Comparison of ENCODE assay signal across 20 cellular contexts in genomic region chr3:184258926-184259325, GRCh38. TPM values are rescaled to one million over a fixed set of nuclear protein-coding genes. Genes with fewer than 3 reads are reported as not detected.
DNase-seq lines count a peak whose midpoint lies in the region; ATAC-seq and TF ChIP-seq lines count a peak whose summit lies in the region.
"Had no signal": no experiment of that assay in that cellular context is flagged by ENCODE, and none has a peak within 500 bp of the region (broad histone marks: within the 10 kb centered on the region; RNA-seq: fewer than 3 reads in every experiment).

No MANE protein-coding gene starts in this region.

- no peak for TF ChIP-seq EP300 in neural cell (conservative IDR thresholded peaks at IDR 0.05; ENCODE audit: poor library complexity, severe bottlenecking)

- H3K4me3 ChIP-seq in neural cell (ENCODE audit: low read length) (peak overlapping the region; percentile 54), colonic mucosa (no peak overlapping the region)
- H3K4me3 ChIP-seq: SK-N-MC, tibial artery had no signal

- no peak overlapping the region for H2AFZ ChIP-seq in neural cell (ENCODE audit: low read depth, low read length)

- TF ChIP-seq RAD21 in neural cell (conservative IDR thresholded peaks at IDR 0.05) = no peak

- H3K4me1 ChIP-seq in colonic mucosa = peaks cover 3% of the 10 kb centered on the region

- H3K27me3 ChIP-seq in CD4-positive, alpha-beta T cell (ENCODE audit: control insufficient read depth, insufficient read depth, low read length) = peaks cover 26% of the 10 kb centered on the region
- H3K27me3 ChIP-seq in neural cell (ENCODE audit: insufficient read depth, low read depth, low read length) (peaks cover 47% of the 10 kb centered on the region), colonic mucosa (peaks cover 42% of the 10 kb centered on the region)

- no peak overlapping the region for H3K27ac Mint-ChIP-seq in CD4-positive, alpha-beta T cell
- H3K27ac Mint-ChIP-seq in chondrocyte (ENCODE audit: unreplicated experiment) = no peak overlapping the region
- H3K27ac Mint-ChIP-seq: activated T-cell treated with anti-CD3 and anti-CD28 coated beads, Interleukin-2, amount 50 U/mL, for 72 hours; dendritic cell treated with granulocyte-macrophage colony-stimulating factor and Interleukin-4, amounts not matched to agents 40 ng/mL and 50 ng/mL, for 4 days had no signal

- in situ Hi-C loops in G401 (cut with HindIII; ENCODE audit: low sequenced_read_pairs) = no loop called here

- H3K36me3 Mint-ChIP-seq in CD4-positive, alpha-beta T cell (ENCODE audit: low read depth) = no peaks in the 10 kb centered on the region
- peaks cover 9% of the 10 kb centered on the region for H3K36me3 Mint-ChIP-seq in chondrocyte (ENCODE audit: low read depth)

- no peak overlapping the region for H3K4me2 ChIP-seq in neural cell (ENCODE audit: low read length)

- no peak overlapping the region for H3K27ac ChIP-seq in CD4-positive, alpha-beta T cell (ENCODE audit: low read depth, low read length)
- H3K27ac ChIP-seq in neural cell (ENCODE audit: low read length) (no peak overlapping the region), colonic mucosa (no peak overlapping the region)
- H3K27ac ChIP-seq: heart right ventricle, psoas muscle, SK-N-MC, skin epidermis, tibial artery had no signal

- H3K27me3 Mint-ChIP-seq in CD4-positive, alpha-beta T cell = peaks cover 37% of the 10 kb centered on the region
- peaks cover 11% of the 10 kb centered on the region for H3K27me3 Mint-ChIP-seq in chondrocyte (ENCODE audit: low read depth)

- H3K9ac ChIP-seq in neural cell (ENCODE audit: low read length) (peak overlapping the region; percentile 22), colonic mucosa (ENCODE audit: low read depth in 2 of 2, low read length in 2 of 2) (no peak overlapping the region)

- no peaks in the 10 kb centered on the region for H4K20me1 ChIP-seq in neural cell (ENCODE audit: insufficient read depth)

- H3K36me3 ChIP-seq in neural cell (ENCODE audit: insufficient read depth, low read length) (no peaks in the 10 kb centered on the region), colonic mucosa (no peaks in the 10 kb centered on the region)
- H3K36me3 ChIP-seq: heart right ventricle had no signal

- no peaks in the 10 kb centered on the region for H3K79me2 ChIP-seq in neural cell (replicated peaks; ENCODE audit: insufficient read depth, low read length)

- no peak for DNase-seq in CD4-positive, alpha-beta T cell
- DNase-seq in G401 (ENCODE audit: low spot score) = peak; percentile 26
- peak; percentile 48 for DNase-seq in chondrocyte (ENCODE audit: low spot score)
- no peak for DNase-seq in NCI-H345 (lab: John Stamatoyannopoulos, UW)
- DNase-seq in colonic mucosa = no peak
- DNase-seq: activated CD4-positive, alpha-beta T cell treated with anti-CD3 and anti-CD28 coated beads for 1 hour; activated T-cell treated with anti-CD3 and anti-CD28 coated beads, Interleukin-2, amount 50 U/mL, for 72 hours; heart right ventricle; NCI-H2107; NCI-H510A treated with DMSO at 0.1 percent for 48 hours; psoas muscle; RPMI8226; tibial artery had no signal

- H3K4me3 Mint-ChIP-seq in CD4-positive, alpha-beta T cell = peak overlapping the region; percentile 67
- H3K4me3 Mint-ChIP-seq in chondrocyte (ENCODE audit: unreplicated experiment) = no peak overlapping the region
- H3K4me3 Mint-ChIP-seq: stimulated activated naive CD8-positive, alpha-beta T cell treated with anti-CD3 and anti-CD28 coated beads, Interleukin-15, Interleukin-2, amounts not matched to agents 100 ng/mL and 50 ng/mL, for 24 hours had no signal

- no peaks in the 10 kb centered on the region for H3K9me2 ChIP-seq in neural cell (ENCODE audit: insufficient read depth, low read length)

- no peaks in the 10 kb centered on the region for H3K9me3 ChIP-seq in CD4-positive, alpha-beta T cell (ENCODE audit: control insufficient read depth, low read length)
- no peaks in the 10 kb centered on the region for H3K9me3 ChIP-seq in neural cell (ENCODE audit: low read length)
- no peaks in the 10 kb centered on the region for H3K9me3 ChIP-seq in colonic mucosa
- H3K9me3 ChIP-seq: heart right ventricle, psoas muscle, tibial artery had no signal

- H3F3A ChIP-seq in neural cell (ENCODE audit: insufficient read depth, low read length, poor library complexity, severe bottlenecking) = no peaks in the 10 kb centered on the region

- CTCF ChIA-PET in CD4-positive, alpha-beta T cell (lab: Charles Lee) = no interaction called here

- peaks cover 17% of the 10 kb centered on the region for H3K4me1 Mint-ChIP-seq in CD4-positive, alpha-beta T cell (ENCODE audit: low read depth)
- H3K4me1 Mint-ChIP-seq in chondrocyte (ENCODE audit: low read depth) = peaks cover 21% of the 10 kb centered on the region

- H3K9me3 Mint-ChIP-seq in CD4-positive, alpha-beta T cell = no peaks in the 10 kb centered on the region
- H3K9me3 Mint-ChIP-seq in chondrocyte (ENCODE audit: low read depth) = no peaks in the 10 kb centered on the region
- H3K9me3 Mint-ChIP-seq: activated T-cell treated with anti-CD3 and anti-CD28 coated beads, Interleukin-2, amount 50 U/mL, for 72 hours; dendritic cell treated with granulocyte-macrophage colony-stimulating factor and Interleukin-4, amounts not matched to agents 40 ng/mL and 50 ng/mL, for 4 days; stimulated activated naive CD8-positive, alpha-beta T cell treated with anti-CD3 and anti-CD28 coated beads, Interleukin-15, Interleukin-2, amounts not matched to agents 100 ng/mL and 50 ng/mL, for 24 hours had no signal

- no peak for TF ChIP-seq CTCF in CD4-positive, alpha-beta T cell (IDR thresholded peaks at IDR 0.05)
- TF ChIP-seq CTCF in chondrocyte (IDR thresholded peaks at IDR 0.05) (no peak), neural cell (IDR thresholded peaks at IDR 0.05; ENCODE audit: poor library complexity, severe bottlenecking) (no peak), colonic mucosa (IDR thresholded peaks at IDR 0.05) (no peak)

- POLR2A ChIA-PET in CD4-positive, alpha-beta T cell (lab: Charles Lee) = no interaction called here

- ATAC-seq in CD4-positive, alpha-beta T cell (ENCODE audit: poor library complexity) = no peak
- no peak for ATAC-seq in HG02642 (IDR thresholded peaks at IDR 0.05; ENCODE audit: poor library complexity, unreplicated experiment)
- ATAC-seq: activated T-cell treated with anti-CD3 and anti-CD28 coated beads, Interleukin-2, amount 50 U/mL, for 72 hours had no signal

- intact Hi-C loops in CD4-positive, alpha-beta T cell (cut with DNase I, micrococcal nuclease) = no loop called here
- intact Hi-C loops in colonic mucosa (cut with DNase I) = no loop called here

TF ChIP-seq in neural cell, 6 proteins besides CTCF, POLR2A, EP300 and RAD21 (continues in another document):
- no peak for TF ChIP-seq TAF1 (IDR thresholded peaks at IDR 0.05; ENCODE audit: low read depth)
- no peak for TF ChIP-seq MXI1 (conservative IDR thresholded peaks at IDR 0.05; ENCODE audit: poor library complexity, severe bottlenecking)
- TF ChIP-seq POLR2AphosphoS5 (IDR thresholded peaks at IDR 0.05) = no peak
- TF ChIP-seq EZH2 (IDR thresholded peaks at IDR 0.05; ENCODE audit: borderline replicate concordance, insufficient read depth, low read length, poor library complexity, severe bottlenecking) = no peak

RNA-seq across cellular contexts. Expression of gene CAMK2N2, which starts 2.4 kb away (rescaled TPM):
- not detected for total RNA-seq in CD4-positive, alpha-beta T cell
- total RNA-seq in G401 (2014; rRNA removed; shearing (Covaris generic)) = 0.25 and 0.37 TPM in 2 replicates
- total RNA-seq in chondrocyte (3.2 to 5.3 TPM (median 3.9 TPM) in 3 replicates), colonic mucosa (under 1 TPM in 1 of 2 donors, not detected in 1; 0.19 TPM)
- polyA plus RNA-seq in neural cell = 2.8 and 5.7 TPM in 2 replicates
- polyA minus RNA-seq in neural cell = 5.2 and 5.8 TPM in 2 replicates
- total RNA-seq: lower leg skin, psoas muscle had no signal

RNA-seq across cellular contexts. Expression of gene EEF1AKMT4, which starts 9.5 kb away (rescaled TPM):
- not detected for total RNA-seq in CD4-positive, alpha-beta T cell
- total RNA-seq in G401 (2014; rRNA removed; shearing (Covaris generic)) = 18.8 and 23.3 TPM in 2 replicates
- total RNA-seq in chondrocyte = 4.3 to 5.0 TPM (median 4.4 TPM) in 3 replicates
- 1.6 and 1.8 TPM in 2 replicates for polyA plus RNA-seq in neural cell
- polyA minus RNA-seq in neural cell = 0.49 and 1.0 TPM in 2 replicates
- 10 to 100 TPM in 1 of 2 donors, 1 to 10 TPM in 1; 4.1 to 11.7 TPM for total RNA-seq in colonic mucosa

RNA-seq across cellular contexts. Expression of gene ALG3, which starts 10.2 kb away (rescaled TPM):
- total RNA-seq in CD4-positive, alpha-beta T cell = 10 to 100 TPM; 12.0 to 13.5 TPM
- 24.8 and 32.4 TPM in 2 replicates for total RNA-seq in G401 (2014; rRNA removed; shearing (Covaris generic))
- total RNA-seq in chondrocyte (33.3 to 43.7 TPM (median 36.8 TPM) in 3 replicates), colonic mucosa (10 to 100 TPM; 25.1 to 78.9 TPM)
- polyA plus RNA-seq in neural cell = 10.8 and 13.5 TPM in 2 replicates
- 17.3 and 17.7 TPM in 2 replicates for polyA minus RNA-seq in neural cell

RNA-seq across cellular contexts. Expression of gene ECE2, which starts 16.9 kb away (rescaled TPM):
- total RNA-seq in CD4-positive, alpha-beta T cell = not detected
- total RNA-seq in G401 (2014; rRNA removed; shearing (Covaris generic)) = not detected in 2 replicates
- total RNA-seq in chondrocyte = not detected in 3 replicates
- 0.22 and 0.42 TPM in 2 replicates for polyA plus RNA-seq in neural cell
- not detected in 2 replicates for polyA minus RNA-seq in neural cell
- total RNA-seq in colonic mucosa = under 1 TPM in 1 of 2 donors, not detected in 1; 0.37 TPM
- total RNA-seq: activated T-cell treated with anti-CD3 and anti-CD28 coated beads, Interleukin-2, amount 50 U/mL, for 72 hours; lower leg skin; psoas muscle had no signal
- polyA plus RNA-seq: heart right ventricle, psoas muscle had no signal

RNA-seq across cellular contexts. Expression of gene VWA5B2, which starts 29.5 kb away (rescaled TPM):
- total RNA-seq in CD4-positive, alpha-beta T cell = not detected
- total RNA-seq in G401 (2014; rRNA removed; shearing (Covaris generic)) = 0.20 and 0.43 TPM in 2 replicates
- 0.25 TPM in 1 of 3 replicates, not detected in the others for total RNA-seq in chondrocyte
- 0.33 and 0.34 TPM in 2 replicates for polyA plus RNA-seq in neural cell
- 0.35 and 0.49 TPM in 2 replicates for polyA minus RNA-seq in neural cell
- total RNA-seq in colonic mucosa = 1 to 10 TPM; 2.1 to 2.3 TPM
- total RNA-seq: lower leg skin had no signal

Comparison
In these comparisons a context has a peak if more than half of its experiments do, and no peak if none do; other contexts are left out.
1. DNase-seq: peak in G401 (single experiment) and chondrocyte (single experiment); none in CD4-positive, alpha-beta T cell (0 of 10), NCI-H345 (single experiment) and colonic mucosa (single experiment).